Comparison of ENCODE assay signal across 29 cellular contexts in genomic region chr20:62854121-62854520, GRCh38.
"Had no signal": no experiment of that assay in that cellular context is flagged by ENCODE, and none has a peak within 500 bp of the region (broad histone marks: within the 10 kb centered on the region; RNA-seq: fewer than 3 reads in every experiment).

No MANE protein-coding gene starts in this region.

- H3K36me3 ChIP-seq: neural progenitor cell, ovary had no signal

- H3K4me1 ChIP-seq: left lung, lower lobe of right lung, right atrium auricular region, testis, transverse colon, upper lobe of left lung had no signal

- ATAC-seq: left colon; left lung; lower lobe of right lung; naive thymus-derived CD8-positive, alpha-beta T cell; stimulated activated naive B cell treated with anti-CD40 and anti-IgM and Interleukin-4, amounts not matched to agents 10 μg/mL and 1 μg/mL and 100 μg/mL, for 72 hours; stimulated activated naive CD8-positive, alpha-beta T cell treated with anti-CD3 and anti-CD28 coated beads, Interleukin-15, Interleukin-2, amounts not matched to agents 100 U/mL and 50 U/mL, for 24 hours had no signal

- DNase-seq: hypothalamus; immature natural killer cell; kidney; left colon; lower lobe of right lung; mammary epithelial cell; mesenchymal stem cell; naive thymus-derived CD8-positive, alpha-beta T cell; occipital lobe; ovary; stimulated activated CD4-positive, alpha-beta T cell treated with anti-CD3 and anti-CD28 coated beads, Interleukin-12 subunit alpha, Interleukin-12 subunit beta, amount 100 ng/mL, for 4 hours; stimulated activated CD4-positive, alpha-beta T cell treated with anti-CD3 and anti-CD28 coated beads, Interleukin-15, amount 100 ng/mL, for 24 hours; stimulated activated CD4-positive, alpha-beta T cell treated with anti-CD3 and anti-CD28 coated beads, Interleukin-2, amount 100 ng/mL, for 24 hours; stimulated activated CD4-positive, alpha-beta T cell treated with anti-CD3 and anti-CD28 coated beads, Interleukin-4, amount 100 ng/mL, for 1 hour; stimulated activated naive B cell treated with anti-CD40 and anti-IgM and Interleukin-4, amounts not matched to agents 10 μg/mL and 1 μg/mL and 100 μg/mL, for 72 hours; stimulated activated naive CD8-positive, alpha-beta T cell treated with anti-CD3 and anti-CD28 coated beads, Interleukin-15, Interleukin-2, amounts not matched to agents 100 U/mL and 50 U/mL, for 24 hours; stomach; testis; thyroid gland; transverse colon; upper lobe of left lung had no signal

- H3K9ac ChIP-seq: neural progenitor cell had no signal

- FAIRE-seq: islet of Langerhans, kidney had no signal

- H2AFZ ChIP-seq: neural progenitor cell had no signal

- H3K9me3 ChIP-seq: left lung, lower lobe of right lung, neutrophil, ovary, right atrium auricular region, stomach, testis, thyroid gland, transverse colon, upper lobe of left lung, vagina had no signal

- H3K4me2 ChIP-seq: neural progenitor cell had no signal

- H3K27ac ChIP-seq: left lung, lower lobe of right lung, neural progenitor cell, neutrophil, ovary, right atrium auricular region, stomach, testis, thyroid gland, transverse colon, upper lobe of left lung, vagina had no signal

- H3K27me3 ChIP-seq: left lung, neural progenitor cell, ovary, right atrium auricular region, stomach, testis, thyroid gland, transverse colon, upper lobe of left lung, vagina had no signal

- H3K27ac Mint-ChIP-seq: immature natural killer cell; naive thymus-derived CD8-positive, alpha-beta T cell; nephron; neural progenitor cell; progenitor cell of endocrine pancreas; stimulated activated naive B cell treated with anti-CD40 and anti-IgM and Interleukin-4, amounts not matched to agents 10 μg/mL and 1 μg/mL and 100 μg/mL, for 72 hours had no signal

- H3K4me3 Mint-ChIP-seq: immature natural killer cell; naive thymus-derived CD8-positive, alpha-beta T cell; nephron; neural progenitor cell; stimulated activated naive B cell treated with anti-CD40 and anti-IgM and Interleukin-4, amounts not matched to agents 10 μg/mL and 1 μg/mL and 100 μg/mL, for 72 hours had no signal

- H3K27me3 Mint-ChIP-seq: naive thymus-derived CD8-positive, alpha-beta T cell; stimulated activated naive B cell treated with anti-CD40 and anti-IgM and Interleukin-4, amounts not matched to agents 10 μg/mL and 1 μg/mL and 100 μg/mL, for 72 hours had no signal

- H3K9me3 Mint-ChIP-seq: immature natural killer cell; naive thymus-derived CD8-positive, alpha-beta T cell; nephron; neural progenitor cell; stimulated activated naive B cell treated with anti-CD40 and anti-IgM and Interleukin-4, amounts not matched to agents 10 μg/mL and 1 μg/mL and 100 μg/mL, for 72 hours had no signal

- H3K4me3 ChIP-seq: left lung, lower lobe of right lung, neural progenitor cell, ovary, right atrium auricular region, stomach, testis, thyroid gland, transverse colon, upper lobe of left lung, vagina had no signal
